In the genomic region with DNA sequence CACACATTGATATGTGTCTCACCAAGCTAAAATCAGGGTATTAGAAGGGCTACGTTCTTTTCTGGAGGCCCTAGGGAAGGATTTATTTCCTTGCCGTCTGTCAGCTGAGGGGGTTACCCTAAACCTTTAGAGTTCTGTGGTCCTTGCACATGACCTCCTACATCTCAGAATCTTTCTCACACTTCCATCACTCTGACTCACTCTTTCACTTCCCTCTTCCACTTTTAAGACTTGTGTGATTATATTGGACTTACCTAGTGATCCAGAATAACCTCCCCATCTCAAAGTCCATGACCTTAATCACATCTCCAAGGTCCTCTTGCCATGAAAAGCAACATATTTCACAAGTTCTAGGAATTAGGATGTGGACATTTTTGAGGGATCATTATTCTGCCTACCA, we compare ENCODE assay signal across 14 cellular contexts. TPM values are rescaled to one million over a fixed set of nuclear protein-coding genes. Genes with fewer than 3 reads are reported as not detected.
DNase-seq lines count a peak whose midpoint lies in the region; ATAC-seq lines count a peak whose summit lies in the region.
"Had no signal": no experiment of that assay in that cellular context is flagged by ENCODE, and none has a peak within 500 bp of the region (broad histone marks: within the 10 kb centered on the region; RNA-seq: fewer than 3 reads in every experiment).

No MANE protein-coding gene starts in this region.

- DNase-seq in NOMO-1 treated with dmso at 0.1 percent for 144 hours (lab: John Stamatoyannopoulos, UW; ENCODE audit: unreplicated experiment), result peak; percentile 60
- no peak for DNase-seq in C1 segment of cervical spinal cord (lab: John Stamatoyannopoulos, UW)
- no peak for DNase-seq in cerebellum (ENCODE audit: low spot score)
- DNase-seq in activated CD4-positive, CD25-positive, alpha-beta regulatory T cell (lab: John Stamatoyannopoulos, UW), result no peak
- DNase-seq in activated CD4-positive, alpha-beta T cell treated with anti-CD3 and anti-CD28 coated beads, Interleukin-2, amount 50 U/mL, for 48 hours, result no peak
- DNase-seq: activated CD4-positive, CD25-positive, alpha-beta regulatory T cell treated with anti-CD3 and anti-CD28 coated beads, Interleukin-2, amount 50 U/mL, for 72 hours; activated naive CD4-positive, alpha-beta T cell treated with Interleukin-2 at 50 U/mL for 16 hours; CD8-positive, alpha-beta T cell; NCI-H2029 had no signal

- ATAC-seq in GM18508 (IDR thresholded peaks at IDR 0.05; ENCODE audit: insufficient read depth, unreplicated experiment) (peak; percentile 98), GM21447 (IDR thresholded peaks at IDR 0.05; ENCODE audit: unreplicated experiment) (peak; percentile 90), HG03097 (IDR thresholded peaks at IDR 0.05; ENCODE audit: low FRiP score, unreplicated experiment) (peak; percentile 65)
- ATAC-seq: CD8-positive, alpha-beta T cell; left lobe of liver; Right ventricle myocardium inferior had no signal

RNA-seq across cellular contexts. Expression of gene FUNDC1, which starts 53.6 kb away (rescaled TPM):
- 9.7 TPM for total RNA-seq in cerebellum
